21 cellular contexts compared by ENCODE assay signal in genomic region chr15:98451268-98451667, GRCh38.
A peak's percentile ranks its signal among the peaks of the same experiment; 100 is the strongest.
DNase-seq lines count a peak whose midpoint lies in the region; ATAC-seq, FAIRE-seq and TF ChIP-seq lines count a peak whose summit lies in the region.
"Had no signal": no experiment of that assay in that cellular context is flagged by ENCODE, and none has a peak within 500 bp of the region (broad histone marks: within the 10 kb centered on the region; RNA-seq: fewer than 3 reads in every experiment).

No MANE protein-coding gene starts in this region.

- no peak overlapping the region for H2BK20ac ChIP-seq in H1 (ENCODE audit: low read length)

- H3K23me2 ChIP-seq in H1 (ENCODE audit: low read depth, low read length), result no peaks in the 10 kb centered on the region

- no peak overlapping the region for H2BK12ac ChIP-seq in H1 (ENCODE audit: low read depth, low read length)
- no peak overlapping the region for H2BK12ac ChIP-seq in neuronal stem cell (ENCODE audit: low read length)

- no peak overlapping the region for H4K5ac ChIP-seq in H1 (ENCODE audit: insufficient read length, low read depth, low read length)

- TF ChIP-seq CTCF in H1 (IDR thresholded peaks at IDR 0.05; ENCODE audit: control extremely low read depth in 1 of 3, insufficient read depth in 1 of 3, low read depth in 1 of 3, low read length in 3 of 3), result no peak

- CTCF ChIA-PET in H1 (lab: Charles Lee; ENCODE audit: partially characterized antibody), result interaction anchor here (0.6 to 1.8 kb wide), 4 partner anchors 9 to 818 kb away, joined by 3 to 9 read pairs (median 4); no protein-coding TSS in a partner anchor

- H3K27me3 ChIP-seq in H1 (replicated peaks in 1 of 4; ENCODE audit: control insufficient read depth in 3 of 4, extremely low read depth in 1 of 4, insufficient read depth in 3 of 4, low read length in 3 of 4), result no peaks in the 10 kb centered on the region; a peak in 1 of 7 replicates
- H3K27me3 ChIP-seq in neuronal stem cell (ENCODE audit: control insufficient read depth in 3 of 3, insufficient read depth in 3 of 3, low read depth in 1 of 3, low read length in 3 of 3), result no peaks in the 10 kb centered on the region
- H3K27me3 ChIP-seq: BLaER1 treated with 17β-estradiol and CSF1 and Interleukin-3, amounts not matched to agents 10 nM and 100 nM had no signal

- TF ChIP-seq EP300 in H1 (IDR thresholded peaks at IDR 0.05; ENCODE audit: borderline replicate concordance in 1 of 2, low read depth in 2 of 2, low read length in 2 of 2), result no peak

- no peaks in the 10 kb centered on the region for H4K20me1 ChIP-seq in H1 (replicated peaks in 1 of 2; ENCODE audit: control insufficient read depth in 1 of 2, insufficient read depth in 2 of 2, low read length in 2 of 2)
- H4K20me1 ChIP-seq: BLaER1 treated with 17β-estradiol and CSF1 and Interleukin-3, amounts not matched to agents 10 nM and 100 nM had no signal

- no peak overlapping the region for H3K4me2 ChIP-seq in H1 (ENCODE audit: insufficient read depth in 1 of 2, low read depth in 2 of 2, low read length in 2 of 2)
- H3K4me2 ChIP-seq in neuronal stem cell (ENCODE audit: insufficient read depth, low read length, poor library complexity, severe bottlenecking), result no peak overlapping the region
- H3K4me2 ChIP-seq: A549; BLaER1 treated with 17β-estradiol and CSF1 and Interleukin-3, amounts not matched to agents 10 nM and 100 nM had no signal

- 89% methylated on average over 11 of the region's 11 CpGs; no CpG with 5 or more reads in 1 of the 2 experiments for WGBS in H1 (ENCODE audit: extremely low coverage in 1 of 2, insufficient coverage in 1 of 2, insufficient read length in 1 of 2, insufficient replicate concordance in 2 of 2, low coverage in 1 of 2, low lambda C conversion rate in 2 of 2, missing lambda C conversion rate in 1 of 2), 2 experiments
- no CpG with 5 or more reads among the region's 11 CpGs for WGBS in neuronal stem cell (ENCODE audit: extremely low coverage in 2 of 2, insufficient read length in 2 of 2, insufficient replicate concordance in 1 of 2), 2 donors

- H2AK5ac ChIP-seq in H1 (ENCODE audit: low read depth, low read length) (no peak overlapping the region), neuronal stem cell (ENCODE audit: low read depth, low read length) (peak overlapping the region; percentile 48)

- no peak overlapping the region for H2BK15ac ChIP-seq in H1 (ENCODE audit: low read length)
- H2BK15ac ChIP-seq in neuronal stem cell (ENCODE audit: low read length), result no peak overlapping the region

- no peak overlapping the region; the same call in 1 of the 2 replicates for H2AFZ ChIP-seq in H1 (ENCODE audit: low read length)
- no peak overlapping the region for H2AFZ ChIP-seq in neuronal stem cell (ENCODE audit: low read length)

- POLR2A ChIA-PET in H1 (lab: Charles Lee; ENCODE audit: partially characterized antibody), result no interaction called here

- no peak for FAIRE-seq in H1 (lab: Jason Lieb, UNC)
- FAIRE-seq: A549, D721Med, G401.6, GM12891, GM19239 had no signal

- H3K4me3 ChIP-seq in H1 (ENCODE audit: extremely low read depth in 1 of 4, insufficient read depth in 2 of 4, low read depth in 3 of 4, low read length in 4 of 4) (no peak overlapping the region), neuronal stem cell (ENCODE audit: low read length in 2 of 2) (no peak overlapping the region)
- H3K4me3 ChIP-seq: A549; BLaER1 treated with 17β-estradiol and CSF1 and Interleukin-3, amounts not matched to agents 10 nM and 100 nM had no signal

- H2BK120ac ChIP-seq in H1 (replicated peaks; ENCODE audit: low read depth, low read length) (no peak overlapping the region), neuronal stem cell (ENCODE audit: low read depth, low read length) (no peak overlapping the region)

- H3K36me3 ChIP-seq in H1 (ENCODE audit: control insufficient read depth in 2 of 4, insufficient read depth in 4 of 4, low read length in 3 of 4), result no peaks in the 10 kb centered on the region
- H3K36me3 ChIP-seq in neuronal stem cell (replicated peaks in 1 of 2; ENCODE audit: control insufficient read depth in 2 of 2, insufficient read depth in 2 of 2, low read length in 2 of 2), result no peaks in the 10 kb centered on the region
- H3K36me3 ChIP-seq: BLaER1 treated with 17β-estradiol and CSF1 and Interleukin-3, amounts not matched to agents 10 nM and 100 nM had no signal

- H3K9ac ChIP-seq in H1 (replicated peaks in 1 of 4; ENCODE audit: extremely low read depth in 1 of 4, low read depth in 3 of 4, low read length in 3 of 4) (no peak overlapping the region), neuronal stem cell (ENCODE audit: low read depth, low read length, poor library complexity) (no peak overlapping the region)
- H3K9ac ChIP-seq: BLaER1 treated with 17β-estradiol and CSF1 and Interleukin-3, amounts not matched to agents 10 nM and 100 nM had no signal

- ATAC-seq in GM19467 (IDR thresholded peaks at IDR 0.05; ENCODE audit: unreplicated experiment), result no peak
- ATAC-seq: A549; CD8-positive, alpha-beta T cell had no signal

- DNase-seq in NCI-H82 (lab: John Stamatoyannopoulos, UW) (peak; percentile 25), NCI-H82 treated with DMSO at 0.1 percent for 48 hours (lab: John Stamatoyannopoulos, UW; ENCODE audit: unreplicated experiment) (no peak), H1 (ENCODE audit: low read depth in 1 of 2, low spot score in 2 of 2) (no peak), neuronal stem cell (ENCODE audit: low spot score) (no peak), middle frontal gyrus (ENCODE audit: extremely low spot score, low spot score) (no peak)
- DNase-seq: AML-193; Caco-2; Calu3; CD4-positive, alpha-beta T cell; CD8-positive, alpha-beta T cell; DMS79 treated with DMSO at 0.1 percent for 48 hours; GF-D8 had no signal

- no peaks in the 10 kb centered on the region for H3K79me1 ChIP-seq in H1 (ENCODE audit: low read depth, low read length)
- H3K79me1 ChIP-seq in neuronal stem cell (ENCODE audit: low read depth, low read length), result no peaks in the 10 kb centered on the region

- no peak overlapping the region for H2BK5ac ChIP-seq in H1 (ENCODE audit: low read depth, low read length)
- no peak overlapping the region for H2BK5ac ChIP-seq in neuronal stem cell (ENCODE audit: low read length)

- H3K23ac ChIP-seq in H1 (ENCODE audit: insufficient read length), result no peak overlapping the region
- H3K23ac ChIP-seq in neuronal stem cell (ENCODE audit: low read depth, low read length, poor library complexity), result no peak overlapping the region

- H3K14ac ChIP-seq in H1 (ENCODE audit: insufficient read length), result no peak overlapping the region
- H3K14ac ChIP-seq in neuronal stem cell (ENCODE audit: low read length), result no peak overlapping the region

- no peak overlapping the region for H3K56ac ChIP-seq in H1 (replicated peaks; ENCODE audit: insufficient read length, low read depth, low read length)

- no peaks in the 10 kb centered on the region for H3K79me2 ChIP-seq in H1 (ENCODE audit: control insufficient read depth in 1 of 2, insufficient read depth in 2 of 2, low read length in 2 of 2)

- H3K4ac ChIP-seq in H1 (replicated peaks; ENCODE audit: insufficient read length, low read depth, low read length) (no peak overlapping the region), neuronal stem cell (ENCODE audit: low read length) (no peak overlapping the region)

- no peak for TF ChIP-seq POLR2A in H1 (IDR thresholded peaks at IDR 0.05; ENCODE audit: control extremely low read depth in 1 of 2, low read depth in 2 of 2, low read length in 2 of 2)

- H3K18ac ChIP-seq in H1 (ENCODE audit: extremely low read depth, low read length), result no peak overlapping the region
- H3K18ac ChIP-seq in neuronal stem cell (ENCODE audit: low read length), result no peak overlapping the region

- H4K8ac ChIP-seq in H1 (ENCODE audit: extremely low read depth, insufficient read depth, low read length) (no peak overlapping the region), neuronal stem cell (ENCODE audit: low read depth, low read length) (no peak overlapping the region)

- TF ChIP-seq RAD21 in H1 (IDR thresholded peaks at IDR 0.05 in 1 of 2, conservative IDR thresholded peaks at IDR 0.05 in 1 of 2; ENCODE audit: low read depth in 2 of 2, low read length in 2 of 2), result no peak

- no peaks in the 10 kb centered on the region for H3K4me1 ChIP-seq in H1 (replicated peaks in 1 of 4; ENCODE audit: control insufficient read depth in 3 of 4, insufficient read depth in 4 of 4, low read length in 3 of 4)
- no peaks in the 10 kb centered on the region for H3K4me1 ChIP-seq in neuronal stem cell (ENCODE audit: control insufficient read depth in 2 of 2, insufficient read depth in 1 of 2, low read depth in 1 of 2, low read length in 2 of 2)
- H3K4me1 ChIP-seq: A549; BLaER1 treated with 17β-estradiol and CSF1 and Interleukin-3, amounts not matched to agents 10 nM and 100 nM; Caco-2 had no signal

- H3K9me3 ChIP-seq in H1 (ENCODE audit: insufficient read depth in 2 of 2, low read depth in 1 of 2, low read length in 1 of 2), result peaks cover 8 to 9% of the 10 kb centered on the region in 2 experiments; a peak in 3 of 4 replicates
- H3K9me3 ChIP-seq in neuronal stem cell (replicated peaks in 1 of 2; ENCODE audit: control insufficient read depth in 2 of 2, insufficient read depth in 1 of 2, low read depth in 1 of 2, low read length in 2 of 2), result no peaks in the 10 kb centered on the region
- H3K9me3 ChIP-seq: Caco-2 had no signal

- H3K27ac ChIP-seq in H1 (ENCODE audit: low read depth, low read length) (no peak overlapping the region), neuronal stem cell (replicated peaks; ENCODE audit: low read length) (no peak overlapping the region)
- H3K27ac ChIP-seq: 22Rv1; A549; BLaER1 treated with 17β-estradiol and CSF1 and Interleukin-3, amounts not matched to agents 10 nM and 100 nM; C4-2B had no signal

- no peak overlapping the region for H4K91ac ChIP-seq in H1 (replicated peaks; ENCODE audit: insufficient read length, low read length)
- no peak overlapping the region for H4K91ac ChIP-seq in neuronal stem cell (ENCODE audit: low read depth, low read length, poor library complexity)

TF ChIP-seq in H1, 55 proteins besides CTCF, POLR2A, EP300 and RAD21:
- TF ChIP-seq MAX (IDR thresholded peaks at IDR 0.05) (0 out of 2 replicates have a peak, but pooled peaks have one; percentile 30), SRF (IDR thresholded peaks at IDR 0.05; ENCODE audit: low read depth, low read length) (no peak)
- TF ChIP-seq, protein P1, sequence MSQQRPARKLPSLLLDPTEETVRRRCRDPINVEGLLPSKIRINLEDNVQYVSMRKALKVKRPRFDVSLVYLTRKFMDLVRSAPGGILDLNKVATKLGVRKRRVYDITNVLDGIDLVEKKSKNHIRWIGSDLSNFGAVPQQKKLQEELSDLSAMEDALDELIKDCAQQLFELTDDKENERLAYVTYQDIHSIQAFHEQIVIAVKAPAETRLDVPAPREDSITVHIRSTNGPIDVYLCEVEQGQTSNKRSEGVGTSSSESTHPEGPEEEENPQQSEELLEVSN (IDR thresholded peaks at IDR 0.05), result peak; percentile 66
TF ChIP-seq in H1: peak in this region for 2.
